ENCODE assay signal across 15 cellular contexts in genomic region chr1:47711211-47711847, GRCh38.
"Had no signal": no experiment of that assay in that cellular context is flagged by ENCODE, and none has a peak within 500 bp of the region (broad histone marks: within the 10 kb centered on the region; RNA-seq: fewer than 3 reads in every experiment).

No MANE protein-coding gene starts in this region.

- H3K27ac ChIP-seq: breast epithelium, epithelial cell of prostate, esophagus squamous epithelium, heart right ventricle, left ventricle myocardium inferior, pancreas, psoas muscle, suprapubic skin, tibial artery, upper lobe of right lung had no signal

- DNase-seq: esophagus squamous epithelium had no signal

- H3K4me3 Mint-ChIP-seq: activated naive CD8-positive, alpha-beta T cell treated with anti-CD3 and anti-CD28 coated beads, Interleukin-2, amount 50 U/mL, for 24 hours had no signal

- H3K36me3 Mint-ChIP-seq: activated naive CD4-positive, alpha-beta T cell treated with anti-CD3 and anti-CD28 coated beads, Interleukin-2, amount 50 U/mL, for 24 hours; WTC11 had no signal

- H3K4me3 ChIP-seq: lung, pancreas, upper lobe of right lung had no signal

- H3K36me3 ChIP-seq: breast epithelium, esophagus squamous epithelium, heart right ventricle, left ventricle myocardium inferior, pancreas, suprapubic skin, tibial artery, upper lobe of right lung had no signal

- H3K27ac Mint-ChIP-seq: activated naive CD4-positive, alpha-beta T cell treated with anti-CD3 and anti-CD28 coated beads, Interleukin-2, amount 50 U/mL, for 24 hours; activated naive CD8-positive, alpha-beta T cell treated with anti-CD3 and anti-CD28 coated beads, Interleukin-2, amount 50 U/mL, for 24 hours; nephron; WTC11 had no signal

- H3K9me3 ChIP-seq: breast epithelium, esophagus squamous epithelium, heart right ventricle, left ventricle myocardium inferior, pancreas, psoas muscle, suprapubic skin, tibial artery, upper lobe of right lung had no signal

- H3K9me3 Mint-ChIP-seq: activated naive CD4-positive, alpha-beta T cell treated with anti-CD3 and anti-CD28 coated beads, Interleukin-2, amount 50 U/mL, for 24 hours; activated naive CD8-positive, alpha-beta T cell treated with anti-CD3 and anti-CD28 coated beads, Interleukin-2, amount 50 U/mL, for 24 hours; nephron; WTC11 had no signal
